In the genomic region with DNA sequence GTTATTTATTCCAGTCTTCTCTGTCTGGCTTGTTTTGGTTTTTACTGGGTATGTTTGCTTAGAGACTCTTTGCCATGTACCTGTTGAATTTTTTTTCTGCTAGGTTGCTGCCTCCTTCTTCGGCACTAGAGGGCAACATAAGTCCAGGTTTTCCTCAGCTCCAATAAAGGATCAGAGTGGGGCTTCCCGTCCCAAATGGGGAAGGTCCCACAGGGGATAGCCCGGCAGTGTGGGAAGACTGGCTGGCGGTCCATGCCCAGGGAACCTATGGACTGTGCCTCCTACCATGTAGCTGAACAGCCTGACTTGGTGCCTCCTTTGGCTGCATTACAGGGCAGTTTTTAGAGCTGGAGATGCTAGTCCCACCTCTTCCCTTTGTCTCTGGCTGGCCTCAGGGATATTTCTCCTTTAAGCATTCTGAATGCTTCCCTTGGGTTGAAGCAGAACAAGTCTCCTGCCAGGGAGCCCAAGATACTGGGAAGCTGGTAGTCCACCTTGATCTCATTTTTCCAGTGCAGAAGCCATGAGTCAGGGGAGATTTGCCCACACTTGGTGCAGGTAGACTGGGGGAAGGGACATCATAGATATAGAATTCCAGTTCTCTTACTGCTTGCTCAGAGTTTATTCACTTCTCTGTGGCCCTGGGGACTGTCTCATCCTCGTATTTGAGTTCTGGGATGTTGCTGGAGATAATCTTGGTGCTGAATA, we compare ENCODE assay signal across 8 cellular contexts.
DNase-seq lines count a peak whose midpoint lies in the region; ATAC-seq and TF ChIP-seq lines count a peak whose summit lies in the region.

No MANE protein-coding gene starts in this region.

- no peaks in the 10 kb centered on the region for H3K27me3 ChIP-seq in ovary

- no peak overlapping the region for H3K4me3 ChIP-seq in ovary

- DNase-seq in stimulated activated CD4-positive, alpha-beta T cell treated with anti-CD3 and anti-CD28 coated beads, Interleukin-12 subunit alpha, Interleukin-12 subunit beta, amount 100 ng/mL, for 4 hours: peak; percentile 10
- DNase-seq in stimulated activated CD4-positive, alpha-beta T cell treated with anti-CD3 and anti-CD28 coated beads, Interleukin-2, amount 100 ng/mL, for 24 hours: no peak
- DNase-seq in MV-4-11 (lab: John Stamatoyannopoulos, UW): peak; percentile 53
- peak; percentile 33 for DNase-seq in activated CD4-positive, CD25-positive, alpha-beta regulatory T cell treated with anti-CD3 and anti-CD28 coated beads, Interleukin-2, amount 50 U/mL, for 72 hours
- DNase-seq in fibroblast of gingiva (ENCODE audit: low read depth): peak; percentile 38
- DNase-seq in ovary: peak in 3 of 5 donors; percentile 15 to 35 (median 25)
- DNase-seq in T-helper 9 cell: no peak

- H3K27ac ChIP-seq in ovary: no peak overlapping the region

- H3K9me3 ChIP-seq in ovary: peaks cover 0 to 4% of the 10 kb centered on the region in 2 donors

- no peak for TF ChIP-seq POLR2A in ovary (IDR thresholded peaks at IDR 0.05)

- intact Hi-C loops in ovary (cut with DNase I): loop anchor here in 2 of 4 donors (5.0 to 10.0 kb wide), 3 partner anchors 147 to 265 kb away; a partner anchor contains a TSS

- no peak for TF ChIP-seq CTCF in ovary (IDR thresholded peaks at IDR 0.05)

- no peak for ATAC-seq in GM21447 (IDR thresholded peaks at IDR 0.05; ENCODE audit: unreplicated experiment)

- TF ChIP-seq EP300 in ovary (IDR thresholded peaks at IDR 0.05): no peak

- H3K4me1 ChIP-seq in ovary (ENCODE audit: insufficient read depth): peaks cover 27% of the 10 kb centered on the region

- H3K36me3 ChIP-seq in ovary: no peaks in the 10 kb centered on the region

- WGBS in ovary, 3 donors: 27 to 40% (median 33%) methylated on average over 5 of the region's 5 CpGs

Comparison
In these comparisons a context has a peak if more than half of its experiments do, and no peak if none do; other contexts are left out.
1. DNase-seq: peak in stimulated activated CD4-positive, alpha-beta T cell treated with anti-CD3 and anti-CD28 coated beads, Interleukin-12 subunit alpha, Interleukin-12 subunit beta, amount 100 ng/mL, for 4 hours (single experiment), MV-4-11 (single experiment), activated CD4-positive, CD25-positive, alpha-beta regulatory T cell treated with anti-CD3 and anti-CD28 coated beads, Interleukin-2, amount 50 U/mL, for 72 hours (single experiment), fibroblast of gingiva (single experiment) and ovary (3 of 5); none in stimulated activated CD4-positive, alpha-beta T cell treated with anti-CD3 and anti-CD28 coated beads, Interleukin-2, amount 100 ng/mL, for 24 hours (0 of 2) and T-helper 9 cell (single experiment).